Comparison of ENCODE assay signal across 34 cellular contexts in the genomic region with DNA sequence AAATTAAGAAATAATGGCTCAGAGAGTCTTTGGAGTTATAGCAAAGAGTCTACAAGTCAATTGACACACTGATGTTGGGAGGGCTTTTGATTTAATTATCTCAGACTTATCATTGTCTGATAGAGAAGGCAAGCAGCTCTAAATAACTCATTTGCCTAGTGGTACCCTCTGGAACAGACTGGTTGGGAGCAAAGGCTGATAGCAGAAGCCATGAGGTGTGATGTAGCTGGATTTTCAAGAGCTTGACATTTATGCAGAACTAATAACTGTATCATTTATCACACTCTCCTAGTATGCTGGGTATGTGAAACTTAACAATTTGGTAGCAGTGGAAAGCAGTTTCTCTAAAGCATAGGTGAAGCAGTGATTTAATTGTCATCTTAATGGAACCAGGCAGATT.
"Had no signal": no experiment of that assay in that cellular context is flagged by ENCODE, and none has a peak within 500 bp of the region (broad histone marks: within the 10 kb centered on the region; RNA-seq: fewer than 3 reads in every experiment).

No MANE protein-coding gene starts in this region.

- H3K4me3 ChIP-seq: adrenal gland, ascending aorta, body of pancreas, breast epithelium, cardiac muscle cell had no signal

- H3K9me3 ChIP-seq: adrenal gland, ascending aorta, body of pancreas, breast epithelium had no signal

- H3K27me3 ChIP-seq: adrenal gland, ascending aorta, body of pancreas, brain microvascular endothelial cell, breast epithelium, cardiac muscle cell had no signal

- ATAC-seq: activated naive CD4-positive, alpha-beta T cell treated with anti-CD3 and anti-CD28 coated beads, Interleukin-2, amount 50 U/mL, for 72 hours; activated naive CD8-positive, alpha-beta T cell treated with anti-CD3 and anti-CD28 coated beads, Interleukin-2, amount 50 U/mL, for 24 hours; activated T-cell treated with anti-CD3 and anti-CD28 coated beads, Interleukin-2, amount 50 U/mL, for 4 hours; activated T-cell treated with anti-CD3 and anti-CD28 coated beads, Interleukin-2, amount 50 U/mL, for 72 hours; activated T-helper 17 cell treated with anti-CD3 and anti-CD28 coated beads, Interleukin-2, amount 50 U/mL, for 72 hours; body of pancreas had no signal

- DNase-seq: activated effector memory CD4-positive, alpha-beta T cell treated with anti-CD3 and anti-CD28 coated beads, Interleukin-2, amount 50 U/mL, for 16 hours; activated effector memory CD4-positive, alpha-beta T cell treated with Interleukin-2 at 50 U/mL for 16 hours; activated gamma-delta T cell; activated gamma-delta T cell treated with Interleukin-2 at 50 U/mL for 16 hours; activated naive CD4-positive, alpha-beta T cell; activated naive CD4-positive, alpha-beta T cell treated with anti-CD3 and anti-CD28 coated beads for 36 hours; activated naive CD4-positive, alpha-beta T cell treated with anti-CD3 and anti-CD28 coated beads, Interleukin-2, amount 10 ng/mL, durations not matched to agents 7 days and 5 days; activated naive CD4-positive, alpha-beta T cell treated with anti-CD3 and anti-CD28 coated beads, Interleukin-2, amount 50 U/mL, for 16 hours; activated naive CD4-positive, alpha-beta T cell treated with Interleukin-2 at 50 U/mL for 16 hours; activated naive CD8-positive, alpha-beta T cell treated with anti-CD3 and anti-CD28 coated beads for 36 hours; activated naive CD8-positive, alpha-beta T cell treated with anti-CD3 and anti-CD28 coated beads, Interleukin-2, amount 10 ng/mL, durations not matched to agents 7 days and 5 days; activated naive CD8-positive, alpha-beta T cell treated with anti-CD3 and anti-CD28 coated beads, Interleukin-2, amount 50 U/mL, for 24 hours; activated T-cell treated with anti-CD3 and anti-CD28 coated beads, Interleukin-2, amount 50 U/mL, for 1 hour; activated T-cell treated with anti-CD3 and anti-CD28 coated beads, Interleukin-2, amount 50 U/mL, for 24 hours; activated T-cell treated with anti-CD3 and anti-CD28 coated beads, Interleukin-2, amount 50 U/mL, for 4 hours; activated T-cell treated with anti-CD3 and anti-CD28 coated beads, Interleukin-2, amount 50 U/mL, for 48 hours; activated T-cell treated with anti-CD3 and anti-CD28 coated beads, Interleukin-2, amount 50 U/mL, for 72 hours; adrenal gland; amniotic stem cell; amygdala; anterior cingulate cortex; aorta; body of pancreas; brain microvascular endothelial cell; caudate nucleus; central memory CD4-positive, alpha-beta T cell; cerebellar nuclear complex had no signal

- FAIRE-seq: astrocyte, bronchial epithelial cell had no signal

- H3K36me3 ChIP-seq: adrenal gland, ascending aorta, brain microvascular endothelial cell, breast epithelium, cardiac muscle cell had no signal

- H3K27ac ChIP-seq: adrenal gland, ascending aorta, body of pancreas, brain microvascular endothelial cell, breast epithelium, cardiac muscle cell had no signal

- H3K4me1 ChIP-seq: adrenal gland, ascending aorta, body of pancreas, breast epithelium had no signal
